1 cellular context compared by ENCODE assay signal in genomic region chr18:76823166-76823539, GRCh38.
TF ChIP-seq lines count a peak whose summit lies in the region.

No MANE protein-coding gene starts in this region.

TF ChIP-seq in K562, 482 proteins besides CTCF, POLR2A, EP300 and RAD21 (continued from another document):
- no peak for TF ChIP-seq TSHZ1 (CRISPR knock-in tag; IDR thresholded peaks at IDR 0.05)
- no peak for TF ChIP-seq ZNF717 (CRISPR knock-in tag; IDR thresholded peaks at IDR 0.05)
- TF ChIP-seq RBFOX2 (IDR thresholded peaks at IDR 0.05; ENCODE audit: low read depth, low read length): peak; percentile 62; the same call in 1 of the 2 replicates
- TF ChIP-seq BCOR (IDR thresholded peaks at IDR 0.05): peak; percentile 66
- TF ChIP-seq ZNF57 (CRISPR knock-in tag; IDR thresholded peaks at IDR 0.05): no peak
- TF ChIP-seq RCOR1 (IDR thresholded peaks at IDR 0.05; ENCODE audit: borderline replicate concordance in 1 of 2, low read depth in 2 of 2, low read length in 2 of 2): no peak
- no peak for TF ChIP-seq ZNF184 (CRISPR knock-in tag; IDR thresholded peaks at IDR 0.05)
- TF ChIP-seq HOMEZ (CRISPR knock-in tag; IDR thresholded peaks at IDR 0.05): no peak
- no peak for TF ChIP-seq NFATC3 (IDR thresholded peaks at IDR 0.05)
- peak in 1 of 2 experiments; percentile 13; a peak in 1 of 4 replicates for TF ChIP-seq MAZ (CRISPR knock-in tag; conservative IDR thresholded peaks at IDR 0.05 in 1 of 2, IDR thresholded peaks at IDR 0.05 in 1 of 2)
- TF ChIP-seq TBP (optimal IDR thresholded peaks at IDR 0.05; ENCODE audit: low read depth, low read length): no peak
- no peak for TF ChIP-seq CSDE1 (IDR thresholded peaks at IDR 0.05)
- TF ChIP-seq DMBX1 (CRISPR knock-in tag; IDR thresholded peaks at IDR 0.05; ENCODE audit: borderline replicate concordance): no peak
- peak; percentile 37 for TF ChIP-seq KDM5B (IDR thresholded peaks at IDR 0.05; ENCODE audit: insufficient replicate concordance, low read depth, low read length)
- no peak for TF ChIP-seq FOXP4 (CRISPR knock-in tag; IDR thresholded peaks at IDR 0.05; ENCODE audit: borderline replicate concordance)
- TF ChIP-seq ZNF133 (CRISPR knock-in tag; IDR thresholded peaks at IDR 0.05): no peak
- TF ChIP-seq, protein P1, sequence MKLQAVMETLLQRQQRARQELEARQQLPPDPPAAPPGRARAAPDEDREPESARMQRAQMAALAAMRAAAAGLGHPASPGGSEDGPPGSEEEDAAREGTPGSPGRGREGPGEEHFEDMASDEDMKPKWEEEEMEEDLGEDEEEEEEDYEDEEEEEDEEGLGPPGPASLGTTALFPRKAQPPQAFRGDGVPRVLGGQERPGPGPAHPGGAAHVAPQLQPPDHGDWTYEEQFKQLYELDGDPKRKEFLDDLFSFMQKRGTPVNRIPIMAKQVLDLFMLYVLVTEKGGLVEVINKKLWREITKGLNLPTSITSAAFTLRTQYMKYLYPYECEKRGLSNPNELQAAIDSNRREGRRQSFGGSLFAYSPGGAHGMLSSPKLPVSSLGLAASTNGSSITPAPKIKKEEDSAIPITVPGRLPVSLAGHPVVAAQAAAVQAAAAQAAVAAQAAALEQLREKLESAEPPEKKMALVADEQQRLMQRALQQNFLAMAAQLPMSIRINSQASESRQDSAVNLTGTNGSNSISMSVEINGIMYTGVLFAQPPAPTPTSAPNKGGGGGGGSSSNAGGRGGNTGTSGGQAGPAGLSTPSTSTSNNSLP (IDR thresholded peaks at IDR 0.05; ENCODE audit: borderline replicate concordance, low read depth, low read length): no peak
- TF ChIP-seq ZKSCAN1 (IDR thresholded peaks at IDR 0.05; ENCODE audit: low read depth, low read length): peak; percentile 63; the same call in 1 of the 2 replicates
- no peak for TF ChIP-seq YBX1 (IDR thresholded peaks at IDR 0.05)
- TF ChIP-seq, protein P2, sequence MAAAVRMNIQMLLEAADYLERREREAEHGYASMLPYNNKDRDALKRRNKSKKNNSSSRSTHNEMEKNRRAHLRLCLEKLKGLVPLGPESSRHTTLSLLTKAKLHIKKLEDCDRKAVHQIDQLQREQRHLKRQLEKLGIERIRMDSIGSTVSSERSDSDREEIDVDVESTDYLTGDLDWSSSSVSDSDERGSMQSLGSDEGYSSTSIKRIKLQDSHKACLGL (CRISPR knock-in tag; IDR thresholded peaks at IDR 0.05; ENCODE audit: borderline replicate concordance, poor library complexity, severe bottlenecking): no peak
- TF ChIP-seq CHD4 (IDR thresholded peaks at IDR 0.05; ENCODE audit: insufficient read depth, insufficient replicate concordance, low read depth, low read length, poor library complexity, severe bottlenecking): no peak
- TF ChIP-seq PCBP1 (IDR thresholded peaks at IDR 0.05; ENCODE audit: low read depth, low read length, poor library complexity, severe bottlenecking): no peak
- no peak for TF ChIP-seq ZNF586 (CRISPR knock-in tag; conservative IDR thresholded peaks at IDR 0.05)
- no peak for TF ChIP-seq YY1 (IDR thresholded peaks at IDR 0.05; ENCODE audit: borderline replicate concordance in 1 of 3, control insufficient read depth in 1 of 3, extremely low read depth in 1 of 3, insufficient read depth in 3 of 3, insufficient read length in 1 of 3, insufficient replicate concordance in 2 of 3, low read depth in 1 of 3, low read length in 2 of 3)
- no peak for TF ChIP-seq ZNF24 (IDR thresholded peaks at IDR 0.05)
- no peak for TF ChIP-seq KDM2B (CRISPR knock-in tag; IDR thresholded peaks at IDR 0.05)
- TF ChIP-seq TFAP4 (CRISPR knock-in tag; IDR thresholded peaks at IDR 0.05; ENCODE audit: borderline replicate concordance): 0 out of 2 replicates have a peak, but pooled peaks have one; percentile 5
- peak; percentile 48; the same call in 1 of the 2 replicates for TF ChIP-seq SMARCA5 (IDR thresholded peaks at IDR 0.05)
- peak; percentile 100 for TF ChIP-seq ZKSCAN8 (CRISPR knock-in tag; IDR thresholded peaks at IDR 0.05)
- no peak for TF ChIP-seq CHD2 (IDR thresholded peaks at IDR 0.05; ENCODE audit: low read depth, low read length)
- TF ChIP-seq POLR3A (IDR thresholded peaks at IDR 0.05; ENCODE audit: borderline replicate concordance, extremely low read depth, insufficient read depth, insufficient read length): no peak
- TF ChIP-seq POLR2G (IDR thresholded peaks at IDR 0.05; ENCODE audit: low read depth, low read length): peak; percentile 55
- TF ChIP-seq ZNF311 (CRISPR knock-in tag; IDR thresholded peaks at IDR 0.05): no peak
- no peak for TF ChIP-seq THAP12 (CRISPR knock-in tag; IDR thresholded peaks at IDR 0.05)
- no peak for TF ChIP-seq NFE2L1 (tag; IDR thresholded peaks at IDR 0.05; ENCODE audit: borderline replicate concordance, low read depth)
- TF ChIP-seq THRAP3 (IDR thresholded peaks at IDR 0.05; ENCODE audit: borderline replicate concordance): no peak
- TF ChIP-seq ZFP36 (IDR thresholded peaks at IDR 0.05; ENCODE audit: low read depth, low read length, partially characterized antibody): peak; percentile 40
- no peak for TF ChIP-seq ZNF121 (CRISPR knock-in tag; conservative IDR thresholded peaks at IDR 0.05)
- TF ChIP-seq EGR1 (conservative IDR thresholded peaks at IDR 0.05): no peak
- peak; percentile 69; the same call in 1 of the 2 replicates for TF ChIP-seq ZC3H4 (CRISPR knock-in tag; IDR thresholded peaks at IDR 0.05; ENCODE audit: borderline replicate concordance)
- no peak for TF ChIP-seq GTF2B (IDR thresholded peaks at IDR 0.05; ENCODE audit: extremely low read depth, insufficient read length)
- TF ChIP-seq TRIM28 (IDR thresholded peaks at IDR 0.05): no peak
- no peak for TF ChIP-seq ZNF696 (CRISPR knock-in tag; conservative IDR thresholded peaks at IDR 0.05)
- no peak for TF ChIP-seq SMARCA4 (IDR thresholded peaks at IDR 0.05)
- no peak for TF ChIP-seq NR1H2 (CRISPR knock-in tag; IDR thresholded peaks at IDR 0.05)
- no peak for TF ChIP-seq GABPB2 (CRISPR knock-in tag; conservative IDR thresholded peaks at IDR 0.05)
TF ChIP-seq in K562: peak in this region for 13.
